In genomic region chr5:56814963-56815656, GRCh38 we compare ENCODE assay signal across 1 cellular context.
TF ChIP-seq lines count a peak whose summit lies in the region.

MAP3K1 (plus strand) TSS chr5:56815549; CDS start chr5:56815574, 25 bp downstream.

TF ChIP-seq in HepG2, 621 proteins besides CTCF, POLR2A, EP300 and RAD21 (continued from another document):
- TF ChIP-seq NR2F6 (IDR thresholded peaks at IDR 0.05): no peak
- TF ChIP-seq NR2F6 (CRISPR knock-in tag; IDR thresholded peaks at IDR 0.05): no peak
- TF ChIP-seq ZNF468 (CRISPR knock-in tag; IDR thresholded peaks at IDR 0.05): no peak
- TF ChIP-seq JUN (CRISPR knock-in tag; IDR thresholded peaks at IDR 0.05): no peak
- TF ChIP-seq FOXM1 (CRISPR knock-in tag; IDR thresholded peaks at IDR 0.05): no peak
- peak; percentile 37; the same call in 1 of the 3 replicates for TF ChIP-seq MXI1 (IDR thresholded peaks at IDR 0.05; ENCODE audit: borderline replicate concordance, low read depth, low read length)
- TF ChIP-seq THAP11 (CRISPR knock-in tag; IDR thresholded peaks at IDR 0.05): peak; percentile 39; the same call in 1 of the 2 replicates
- TF ChIP-seq ETV5 (CRISPR knock-in tag; IDR thresholded peaks at IDR 0.05; ENCODE audit: borderline replicate concordance): no peak
- TF ChIP-seq GABPB1 (CRISPR knock-in tag; IDR thresholded peaks at IDR 0.05): peak; percentile 54; the same call in 1 of the 2 replicates
- TF ChIP-seq STAG1 (CRISPR knock-in tag; IDR thresholded peaks at IDR 0.05): peak; percentile 30; the same call in 1 of the 2 replicates
- no peak for TF ChIP-seq ZNF512 (CRISPR knock-in tag; IDR thresholded peaks at IDR 0.05)
- no peak for TF ChIP-seq GLI4 (CRISPR knock-in tag; IDR thresholded peaks at IDR 0.05; ENCODE audit: borderline replicate concordance)
- no peak for TF ChIP-seq ZBTB3 (CRISPR knock-in tag; IDR thresholded peaks at IDR 0.05; ENCODE audit: borderline replicate concordance, low read depth)
- TF ChIP-seq JUND (CRISPR knock-in tag; IDR thresholded peaks at IDR 0.05): 0 out of 2 replicates have a peak, but pooled peaks have one; percentile 11
- peak; percentile 79 for TF ChIP-seq POLR2G (IDR thresholded peaks at IDR 0.05; ENCODE audit: low read depth, low read length)
- TF ChIP-seq CSRNP1 (CRISPR knock-in tag; IDR thresholded peaks at IDR 0.05): no peak
- TF ChIP-seq ZFYVE20 (CRISPR knock-in tag; IDR thresholded peaks at IDR 0.05; ENCODE audit: borderline replicate concordance, low read depth): no peak
- peak; percentile 58; the same call in 1 of the 2 replicates for TF ChIP-seq CCDC6 (CRISPR knock-in tag; IDR thresholded peaks at IDR 0.05)
- TF ChIP-seq ZNF761 (CRISPR knock-in tag; conservative IDR thresholded peaks at IDR 0.05): no peak
- TF ChIP-seq ELF3 (CRISPR knock-in tag; IDR thresholded peaks at IDR 0.05): 0 out of 2 replicates have a peak, but pooled peaks have one; percentile 25
- TF ChIP-seq ADNP (CRISPR knock-in tag; IDR thresholded peaks at IDR 0.05): no peak
- TF ChIP-seq MTERF4 (CRISPR knock-in tag; IDR thresholded peaks at IDR 0.05): no peak
- no peak for TF ChIP-seq ZNF740 (CRISPR knock-in tag; IDR thresholded peaks at IDR 0.05)
- TF ChIP-seq ZBTB38 (CRISPR knock-in tag; IDR thresholded peaks at IDR 0.05): 0 out of 2 replicates have a peak, but pooled peaks have one; percentile 39
- peak; percentile 12; the same call in 1 of the 2 replicates for TF ChIP-seq PHF21A (CRISPR knock-in tag; IDR thresholded peaks at IDR 0.05)
- TF ChIP-seq ZNF121 (CRISPR knock-in tag; IDR thresholded peaks at IDR 0.05): no peak; the same call in 1 of the 2 replicates
- TF ChIP-seq KLF15 (CRISPR knock-in tag; IDR thresholded peaks at IDR 0.05; ENCODE audit: borderline replicate concordance): no peak
- no peak for TF ChIP-seq TP53 (CRISPR knock-in tag; conservative IDR thresholded peaks at IDR 0.05)
- peak; percentile 56; the same call in 1 of the 2 replicates for TF ChIP-seq POGK (CRISPR knock-in tag; conservative IDR thresholded peaks at IDR 0.05)
- TF ChIP-seq HNRNPLL (IDR thresholded peaks at IDR 0.05; ENCODE audit: low read depth, low read length, poor library complexity, severe bottlenecking): peak; percentile 99
- TF ChIP-seq FLYWCH1 (CRISPR knock-in tag; IDR thresholded peaks at IDR 0.05): no peak
- 0 out of 2 replicates have a peak, but pooled peaks have one; percentile 38 for TF ChIP-seq ISL2 (CRISPR knock-in tag; IDR thresholded peaks at IDR 0.05)
- no peak for TF ChIP-seq ZNF318 (CRISPR knock-in tag; IDR thresholded peaks at IDR 0.05)
- TF ChIP-seq MED1 (CRISPR knock-in tag; IDR thresholded peaks at IDR 0.05): peak; percentile 58; the same call in 1 of the 2 replicates
- TF ChIP-seq MTF2 (CRISPR knock-in tag; IDR thresholded peaks at IDR 0.05; ENCODE audit: borderline replicate concordance): no peak; the same call in 1 of the 2 replicates
- TF ChIP-seq ZNF563 (CRISPR knock-in tag; IDR thresholded peaks at IDR 0.05): peak; percentile 62; the same call in 1 of the 2 replicates
- TF ChIP-seq TOPORS (CRISPR knock-in tag; IDR thresholded peaks at IDR 0.05): peak; percentile 21
- TF ChIP-seq PAXIP1 (CRISPR knock-in tag; conservative IDR thresholded peaks at IDR 0.05): no peak; the same call in 1 of the 2 replicates
